Comparison of ENCODE assay signal across 11 cellular contexts in the genomic region with DNA sequence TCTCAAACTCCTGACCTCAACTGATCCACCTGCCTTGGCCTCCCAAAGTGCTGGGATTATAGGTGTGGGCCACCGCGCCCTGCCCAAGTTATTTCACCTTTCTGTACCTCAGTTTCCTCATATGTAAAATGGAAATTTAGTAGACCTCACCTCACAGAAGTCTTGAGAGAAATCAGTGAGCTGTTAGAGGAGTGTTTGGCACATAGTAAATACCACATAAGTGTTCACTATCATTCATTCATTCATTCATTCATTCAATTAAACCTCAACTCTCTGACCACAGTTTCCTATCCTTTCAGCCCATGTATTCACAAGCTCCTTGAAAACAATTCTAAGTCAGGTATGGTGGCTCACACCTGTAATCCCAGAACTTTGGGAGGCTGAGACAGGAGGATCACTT.
"Had no signal": no experiment of that assay in that cellular context is flagged by ENCODE, and none has a peak within 500 bp of the region (broad histone marks: within the 10 kb centered on the region; RNA-seq: fewer than 3 reads in every experiment).

No MANE protein-coding gene starts in this region.

- H3K27ac ChIP-seq: gastrocnemius medialis, heart right ventricle, lower lobe of right lung, psoas muscle, right lobe of liver, stomach had no signal

- H3K9me3 ChIP-seq: gastrocnemius medialis, heart right ventricle, lower lobe of right lung, psoas muscle, right lobe of liver, stomach had no signal

- H3K4me1 ChIP-seq: psoas muscle, right lobe of liver had no signal

- H3K36me3 Mint-ChIP-seq: memory B cell, mesothelial cell of epicardium had no signal

- H3K36me3 ChIP-seq: gastrocnemius medialis, heart right ventricle, lower lobe of right lung, right lobe of liver, stomach had no signal

- H3K27me3 Mint-ChIP-seq: memory B cell had no signal

- H3K4me3 ChIP-seq: gastrocnemius medialis, heart right ventricle, lower lobe of right lung, psoas muscle, right lobe of liver, stomach had no signal

- H3K27ac Mint-ChIP-seq: memory B cell, mesothelial cell of epicardium, nephron had no signal

- H3K4me1 Mint-ChIP-seq: nephron had no signal

- H3K4me3 Mint-ChIP-seq: memory B cell, mesothelial cell of epicardium, nephron had no signal

- H3K9me3 Mint-ChIP-seq: memory B cell, mesothelial cell of epicardium, nephron had no signal

- ATAC-seq: esophagus mucosa, gastrocnemius medialis, heart right ventricle, left lobe of liver, lower lobe of right lung, psoas muscle, right lobe of liver had no signal

- H3K27me3 ChIP-seq: right lobe of liver had no signal
